ENCODE assay signal across 19 cellular contexts in genomic region chr3:66179813-66180212, GRCh38.
"Had no signal": no experiment of that assay in that cellular context is flagged by ENCODE, and none has a peak within 500 bp of the region (broad histone marks: within the 10 kb centered on the region; RNA-seq: fewer than 3 reads in every experiment).

No MANE protein-coding gene starts in this region.

- H3K27ac ChIP-seq: colonic mucosa, left lung, pancreas, tibial nerve, vagina, VCaP had no signal

- DNase-seq: activated CD4-positive, alpha-beta memory T cell treated with anti-CD3 and anti-CD28 coated beads for 36 hours; activated gamma-delta T cell; activated T-cell treated with anti-CD3 and anti-CD28 coated beads, Interleukin-2, amount 50 U/mL, for 4 hours; anterior cingulate cortex; colonic mucosa; effector CD4-positive, alpha-beta T cell; glutamatergic neuron; left lung; mesenchymal stem cell; nephron progenitor cell; pancreas; T-cell; T1000 had no signal

- ATAC-seq: activated T-cell treated with anti-CD3 and anti-CD28 coated beads, Interleukin-2, amount 50 U/mL, for 4 hours; left lung; pancreas; T-cell had no signal

- H3K4me1 ChIP-seq: colonic mucosa, left lung, pancreas, vagina had no signal

- H3K27me3 ChIP-seq: colonic mucosa, left lung, pancreas, tibial nerve, vagina had no signal

- H3K4me3 ChIP-seq: colonic mucosa, left lung, pancreas, smooth muscle cell, tibial nerve, vagina had no signal

- H3K9me3 ChIP-seq: colonic mucosa, left lung, pancreas, tibial nerve, vagina had no signal

- H3K4me2 ChIP-seq: smooth muscle cell had no signal

- H3K36me3 ChIP-seq: colonic mucosa, left lung, pancreas, tibial nerve, vagina had no signal

- FAIRE-seq: bronchial epithelial cell, islet of Langerhans, pancreas had no signal
